ENCODE assay signal across 12 cellular contexts in the genomic region with DNA sequence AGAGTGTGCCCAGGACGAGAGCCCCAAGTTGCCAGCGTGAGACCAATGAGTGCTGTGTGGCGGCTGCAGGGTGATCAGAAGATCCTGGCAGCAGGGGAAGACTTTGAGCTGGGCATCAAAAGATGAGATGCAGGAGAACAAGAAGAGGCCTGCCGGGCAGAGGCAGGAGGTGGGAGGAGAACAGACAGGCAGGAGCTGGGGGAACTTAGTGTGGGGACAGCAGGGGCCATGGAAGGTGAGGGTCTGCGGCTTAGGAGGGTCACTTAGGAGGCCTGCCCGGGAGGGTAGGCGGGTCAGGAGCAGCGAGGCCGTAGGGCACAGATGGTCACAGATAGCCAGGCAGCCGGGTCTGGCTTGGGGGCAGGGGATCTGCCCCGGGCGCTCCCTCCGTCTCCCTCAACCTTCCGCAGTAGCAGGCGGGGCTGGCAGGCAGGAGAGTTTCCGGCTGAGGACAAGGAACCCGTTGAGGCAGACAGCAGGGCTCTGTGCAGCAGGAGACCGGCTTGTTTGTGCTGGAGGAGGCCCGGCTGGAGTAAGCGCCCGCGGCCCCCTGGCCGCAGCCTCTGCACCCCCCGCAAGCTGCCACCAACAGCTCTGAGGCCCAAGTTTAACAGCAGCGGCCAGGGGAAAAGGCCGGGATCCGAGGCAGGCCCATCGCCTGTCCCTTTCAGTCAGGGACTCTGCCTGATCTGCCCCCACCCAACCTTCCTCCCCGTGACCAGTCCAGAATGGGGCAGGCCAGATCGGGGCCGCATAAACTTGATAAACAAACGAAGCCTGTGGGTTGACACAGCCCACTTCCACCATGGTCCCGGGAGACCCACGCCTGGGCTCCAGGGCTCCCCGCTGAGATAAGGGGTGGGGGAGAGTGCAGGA. TPM values are rescaled to one million over a fixed set of nuclear protein-coding genes. Genes with fewer than 3 reads are reported as not detected.
A peak's percentile ranks its signal among the peaks of the same experiment; 100 is the strongest.
DNase-seq lines count a peak whose midpoint lies in the region; ATAC-seq and TF ChIP-seq lines count a peak whose summit lies in the region.
"Had no signal": no experiment of that assay in that cellular context is flagged by ENCODE, and none has a peak within 500 bp of the region (broad histone marks: within the 10 kb centered on the region; RNA-seq: fewer than 3 reads in every experiment).

No MANE protein-coding gene starts in this region.

- no peak overlapping the region for H3K9ac ChIP-seq in muscle layer of colon (ENCODE audit: low read length)

- intact Hi-C loops in esophagus muscularis mucosa (cut with DNase I): no loop called here

- DNase-seq in esophagus muscularis mucosa (ENCODE audit: extremely low spot score) (no peak), tibial nerve (ENCODE audit: low spot score in 2 of 2) (no peak), DMS114 treated with DMSO at 0.1 percent for 48 hours (lab: John Stamatoyannopoulos, UW; ENCODE audit: unreplicated experiment) (no peak)
- DNase-seq: activated CD8-positive, alpha-beta memory T cell treated with anti-CD3 and anti-CD28 coated beads for 24 hours; NCI-H446 treated with DMSO at 0.1 percent for 48 hours; small intestine; stimulated activated CD8-positive, alpha-beta memory T cell treated with anti-CD3 and anti-CD28 coated beads, Interleukin-4, amount 100 ng/mL, for 48 hours had no signal

- H3K4me3 ChIP-seq in esophagus muscularis mucosa (no peak overlapping the region), muscle layer of colon (ENCODE audit: low read depth in 1 of 2, low read length in 2 of 2) (no peak overlapping the region), tibial nerve (no peak overlapping the region)
- H3K4me3 ChIP-seq: lung had no signal

- no peak for TF ChIP-seq POLR2A in esophagus muscularis mucosa (IDR thresholded peaks at IDR 0.05; ENCODE audit: low read depth)
- no peak for TF ChIP-seq POLR2A in tibial nerve (IDR thresholded peaks at IDR 0.05)

- peaks cover 0 to 9% (median 0%) of the 10 kb centered on the region in 4 donors for H3K27me3 ChIP-seq in esophagus muscularis mucosa
- no peaks in the 10 kb centered on the region for H3K27me3 ChIP-seq in muscle layer of colon (ENCODE audit: control insufficient read depth in 1 of 2, insufficient read depth in 2 of 2, low read length in 2 of 2)
- H3K27me3 ChIP-seq in tibial nerve: no peaks in the 10 kb centered on the region

- ATAC-seq in GM18870 (IDR thresholded peaks at IDR 0.05; ENCODE audit: unreplicated experiment) (no peak), HG02852 (IDR thresholded peaks at IDR 0.05; ENCODE audit: unreplicated experiment) (no peak)

- TF ChIP-seq CTCF in esophagus muscularis mucosa (IDR thresholded peaks at IDR 0.05) (no peak), tibial nerve (IDR thresholded peaks at IDR 0.05) (no peak)

- H3K9me3 ChIP-seq in esophagus muscularis mucosa (no peaks in the 10 kb centered on the region), muscle layer of colon (ENCODE audit: low read length) (no peaks in the 10 kb centered on the region), tibial nerve (no peaks in the 10 kb centered on the region)

- TF ChIP-seq EP300 in esophagus muscularis mucosa (IDR thresholded peaks at IDR 0.05) (no peak), tibial nerve (IDR thresholded peaks at IDR 0.05) (no peak)

- 55% methylated on average over 25 of the region's 35 CpGs for WGBS in esophagus muscularis mucosa
- WGBS in tibial nerve, 2 donors: 29 to 34% methylated on average over 28 to 30 of the region's 35 CpGs

- peaks cover 16 to 35% (median 26%) of the 10 kb centered on the region in 4 donors for H3K4me1 ChIP-seq in esophagus muscularis mucosa
- peaks cover 27% of the 10 kb centered on the region for H3K4me1 ChIP-seq in muscle layer of colon (ENCODE audit: insufficient read depth, low read length)
- peaks cover 0 to 43% (median 29%) of the 10 kb centered on the region in 4 donors for H3K4me1 ChIP-seq in tibial nerve

- peak overlapping the region; percentile 22 to 50 (median 26) for H3K27ac ChIP-seq in esophagus muscularis mucosa (replicated peaks in 1 of 4)
- peak overlapping the region; percentile 39 for H3K27ac ChIP-seq in muscle layer of colon (ENCODE audit: low read depth, low read length)
- peak overlapping the region; percentile 63 to 92 (median 78) for H3K27ac ChIP-seq in tibial nerve

- H3K36me3 ChIP-seq in esophagus muscularis mucosa (peaks cover 5 to 41% (median 24%) of the 10 kb centered on the region in 4 donors), muscle layer of colon (ENCODE audit: insufficient read depth, low read length) (peaks cover 10% of the 10 kb centered on the region), tibial nerve (peaks cover 0 to 38% (median 0%) of the 10 kb centered on the region in 3 donors)

TF ChIP-seq in PFSK-1, 5 proteins besides CTCF, POLR2A, EP300 and RAD21:
- TF ChIP-seq TAF1 (IDR thresholded peaks at IDR 0.05; ENCODE audit: borderline replicate concordance, insufficient read depth, low read length) (no peak), POLR2AphosphoS5 (IDR thresholded peaks at IDR 0.05; ENCODE audit: low read depth, low read length) (peak; percentile 25; the same call in 1 of the 2 replicates), SIN3A (IDR thresholded peaks at IDR 0.05; ENCODE audit: borderline replicate concordance, insufficient read depth, low read length) (no peak)

RNA-seq across cellular contexts. Expression of a gene that starts 13.8 kb away (rescaled TPM):
- polyA plus RNA-seq in PFSK-1 (2012; ENCODE audit: insufficient read length, low read depth): 39.6 TPM
- total RNA-seq in esophagus muscularis mucosa (10 to 100 TPM; 14.5 to 31.6 (median 22.2) TPM), tibial nerve (10 to 100 TPM; 28.4 to 72.0 (median 53.1) TPM)

RNA-seq across cellular contexts. Expression of a gene that starts 29.9 kb away (rescaled TPM):
- polyA plus RNA-seq in PFSK-1 (2012; ENCODE audit: insufficient read length, low read depth): 30.7 TPM
- total RNA-seq in esophagus muscularis mucosa: 10 to 100 TPM in 3 of 4 donors, 1 to 10 TPM in 1; 9.6 to 20.0 (median 15.0) TPM
- total RNA-seq in tibial nerve: 10 to 100 TPM in 2 of 4 donors, 1 to 10 TPM in 2; 8.7 to 13.5 (median 10.2) TPM

Comparison
In these comparisons a context has a peak if more than half of its experiments do, and no peak if none do; other contexts are left out.
1. H3K27ac ChIP-seq: peak in every context shown above with its lines; median percentile 78 in tibial nerve; 39 in muscle layer of colon; 26 in esophagus muscularis mucosa.